ENCODE assay signal across 8 cellular contexts in genomic region chr14:58171090-58171489, GRCh38. TPM values are rescaled to one million over a fixed set of nuclear protein-coding genes. Genes with fewer than 3 reads are reported as not detected.
DNase-seq lines count a peak whose midpoint lies in the region; ATAC-seq and TF ChIP-seq lines count a peak whose summit lies in the region.

No MANE protein-coding gene starts in this region.

- no peak for TF ChIP-seq CTCF in fibroblast of the aortic adventitia (IDR thresholded peaks at IDR 0.05; ENCODE audit: insufficient read depth, low read length)
- TF ChIP-seq CTCF in uterus (IDR thresholded peaks at IDR 0.05), result no peak

- H3K4me3 ChIP-seq in fibroblast of the aortic adventitia (ENCODE audit: low read depth, low read length), result peak overlapping the region; percentile 28
- no peak overlapping the region for H3K4me3 ChIP-seq in uterus

- DNase-seq in COLO829 (ENCODE audit: low spot score), result peak; percentile 96
- DNase-seq in NCI-H510A treated with DMSO at 0.1 percent for 48 hours (lab: John Stamatoyannopoulos, UW), result peak; percentile 80
- DNase-seq in activated CD8-positive, alpha-beta memory T cell treated with anti-CD3 and anti-CD28 coated beads, Interleukin-2, amount 50 U/mL, for 4 hours, result peak; percentile 31
- DNase-seq in fibroblast of the aortic adventitia (ENCODE audit: low read depth), result peak; percentile 71
- DNase-seq in nucleus accumbens (lab: John Stamatoyannopoulos, UW), result peak in 45 of 56 donors; percentile 3 to 84 (median 25)
- DNase-seq in uterus, result peak; percentile 43 to 63

- H3K4me1 ChIP-seq in uterus, result no peaks in the 10 kb centered on the region

- no peaks in the 10 kb centered on the region for H3K9me3 ChIP-seq in uterus

- intact Hi-C loops in uterus (cut with DNase I; ENCODE audit: low total_unique reads), result no loop called here

- H3K27me3 ChIP-seq in uterus, result no peaks in the 10 kb centered on the region

- no peaks in the 10 kb centered on the region for H3K36me3 ChIP-seq in uterus

- ATAC-seq in GM19467 (IDR thresholded peaks at IDR 0.05; ENCODE audit: unreplicated experiment), result peak; percentile 83
- ATAC-seq in HG03558 (IDR thresholded peaks at IDR 0.05; ENCODE audit: extremely low read depth, unreplicated experiment), result peak; percentile 84

- H3K27ac ChIP-seq in uterus, result no peak overlapping the region

- TF ChIP-seq POLR2A in uterus (IDR thresholded peaks at IDR 0.05), result no peak

RNA-seq across cellular contexts. Expression of gene ARMH4, which starts 19.1 kb away (rescaled TPM):
- 4.2 and 13.2 TPM in 2 replicates for total RNA-seq in fibroblast of the aortic adventitia (ENCODE audit: low replicate concordance)
- 10 to 100 TPM in 3 of 4 donors, 1 to 10 TPM in 1; 8.2 to 49.9 (median 11.2) TPM for total RNA-seq in uterus

RNA-seq across cellular contexts. Expression of gene ACTR10, which starts 28.9 kb away (rescaled TPM):
- total RNA-seq in fibroblast of the aortic adventitia (ENCODE audit: low replicate concordance) (92.7 and 229 TPM in 2 replicates), uterus (100 to 1,000 TPM in 1 of 4 donors, 10 to 100 TPM in 3; 57.4 to 203 (median 78.8) TPM)

Comparison
In these comparisons a context has a peak if more than half of its experiments do, and no peak if none do; other contexts are left out.
1. DNase-seq: peak in every context shown above with its lines; median percentile 96 in COLO829; 80 in NCI-H510A treated with DMSO at 0.1 percent for 48 hours; 71 in fibroblast of the aortic adventitia; 53 in uterus; 31 in activated CD8-positive, alpha-beta memory T cell treated with anti-CD3 and anti-CD28 coated beads, Interleukin-2, amount 50 U/mL, for 4 hours; 25 in nucleus accumbens.